Comparison of ENCODE assay signal across 19 cellular contexts in genomic region chr10:34830527-34830926, GRCh38.
"Had no signal": no experiment of that assay in that cellular context is flagged by ENCODE, and none has a peak within 500 bp of the region (broad histone marks: within the 10 kb centered on the region; RNA-seq: fewer than 3 reads in every experiment).

No MANE protein-coding gene starts in this region.

- H3K9me3 ChIP-seq: body of pancreas, left lung, neutrophil had no signal

- H3K9me3 Mint-ChIP-seq: activated naive CD4-positive, alpha-beta T cell treated with anti-CD3 and anti-CD28 coated beads, Interleukin-2, amount 50 U/mL, for 24 hours; endodermal cell had no signal

- H3K36me3 Mint-ChIP-seq: activated naive CD4-positive, alpha-beta T cell treated with anti-CD3 and anti-CD28 coated beads, Interleukin-2, amount 50 U/mL, for 24 hours; memory B cell had no signal

- H3K27ac ChIP-seq: body of pancreas, foreskin keratinocyte, left lung, neutrophil had no signal

- DNase-seq: activated effector memory CD4-positive, alpha-beta T cell treated with Interleukin-2 at 50 U/mL for 16 hours; activated T-cell treated with anti-CD3 and anti-CD28 coated beads, Interleukin-2, amount 50 U/mL, for 1 hour; body of pancreas; endodermal cell; foreskin keratinocyte; islet precursor cell; left lung; stimulated activated CD4-positive, alpha-beta T cell treated with anti-CD3 and anti-CD28 coated beads, Interleukin-12 subunit alpha, Interleukin-12 subunit beta, amount 100 ng/mL, for 4 hours; stimulated activated naive CD4-positive, alpha-beta T cell; substantia nigra; T-helper 2 cell; trophoblast cell had no signal

- H3K4me3 Mint-ChIP-seq: activated naive CD4-positive, alpha-beta T cell treated with anti-CD3 and anti-CD28 coated beads, Interleukin-2, amount 50 U/mL, for 24 hours; central memory CD8-positive, alpha-beta T cell; dendritic cell treated with granulocyte-macrophage colony-stimulating factor and Interleukin-4, amounts not matched to agents 40 ng/mL and 50 ng/mL, for 4 days; endodermal cell; memory B cell had no signal

- H3K4me1 ChIP-seq: body of pancreas, foreskin keratinocyte, left lung had no signal

- H3K4me3 ChIP-seq: body of pancreas, left lung had no signal

- ATAC-seq: body of pancreas, esophagus mucosa, foreskin keratinocyte, left lung, sciatic nerve had no signal

- H3K36me3 ChIP-seq: left lung, neutrophil had no signal

- H3K27ac Mint-ChIP-seq: activated naive CD4-positive, alpha-beta T cell treated with anti-CD3 and anti-CD28 coated beads, Interleukin-2, amount 50 U/mL, for 24 hours; dendritic cell treated with granulocyte-macrophage colony-stimulating factor and Interleukin-4, amounts not matched to agents 40 ng/mL and 50 ng/mL, for 4 days; endodermal cell; memory B cell had no signal

- H3K27me3 ChIP-seq: body of pancreas, foreskin keratinocyte, left lung had no signal

- H3K4me1 Mint-ChIP-seq: central memory CD8-positive, alpha-beta T cell; memory B cell had no signal
